In the genomic region with DNA sequence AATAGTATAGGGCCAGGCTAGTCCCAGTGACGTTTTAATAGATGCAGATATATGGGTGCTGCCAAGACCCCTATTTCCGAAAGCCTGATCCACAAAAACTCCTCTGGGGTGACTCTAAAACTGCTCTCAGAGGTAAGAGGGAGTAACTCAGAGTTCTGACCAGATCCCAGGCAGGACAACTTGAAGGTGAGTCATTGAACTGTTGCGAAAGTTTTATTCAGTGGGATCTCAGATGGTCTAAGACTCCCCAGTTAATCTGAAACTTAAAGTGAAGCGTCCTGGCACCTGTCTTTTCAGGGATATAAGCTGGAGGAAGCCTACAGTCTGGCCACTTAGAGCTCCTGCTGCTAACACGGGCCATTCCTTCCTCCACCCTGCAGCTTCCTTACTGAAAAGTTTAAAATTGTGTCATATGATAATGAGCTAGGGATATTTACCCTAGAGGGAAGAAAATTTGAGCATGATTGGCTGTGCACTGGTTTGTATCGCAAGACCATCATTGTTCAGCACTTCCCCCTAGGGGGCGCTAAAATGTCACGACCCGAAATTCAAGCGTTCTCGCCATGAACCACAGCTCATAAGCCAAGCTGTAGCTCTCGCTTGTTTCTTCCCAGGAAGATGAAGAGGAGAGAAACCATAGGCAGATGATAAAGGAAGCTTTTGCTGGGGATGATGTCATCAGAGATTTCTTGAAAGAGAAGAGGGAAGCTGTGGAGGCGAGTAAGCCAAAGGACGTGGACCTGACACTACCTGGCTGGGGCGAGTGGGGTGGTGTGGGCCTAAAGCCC, we compare ENCODE assay signal across 1 cellular context.
TF ChIP-seq lines count a peak whose summit lies in the region.

No MANE protein-coding gene starts in this region.

TF ChIP-seq in HepG2, 621 proteins besides CTCF, POLR2A, EP300 and RAD21:
- TF ChIP-seq ATF7 (IDR thresholded peaks at IDR 0.05), result peak; percentile 35; the same call in 1 of the 2 replicates
- TF ChIP-seq ATF7 (CRISPR knock-in tag; IDR thresholded peaks at IDR 0.05), result no peak
- TF ChIP-seq ZNF20 (CRISPR knock-in tag; IDR thresholded peaks at IDR 0.05), result no peak
- no peak for TF ChIP-seq NR0B2 (CRISPR knock-in tag; IDR thresholded peaks at IDR 0.05)
- no peak for TF ChIP-seq ZNF224 (CRISPR knock-in tag; IDR thresholded peaks at IDR 0.05)
- TF ChIP-seq ZSCAN31 (CRISPR knock-in tag; IDR thresholded peaks at IDR 0.05; ENCODE audit: low read depth), result no peak
- TF ChIP-seq FOXA3 (CRISPR knock-in tag; IDR thresholded peaks at IDR 0.05), result no peak
- TF ChIP-seq CEBPB (IDR thresholded peaks at IDR 0.05; ENCODE audit: borderline replicate concordance, low read depth, low read length), result no peak
- no peak for TF ChIP-seq KLF9 (CRISPR knock-in tag; IDR thresholded peaks at IDR 0.05; ENCODE audit: low read depth)
- peak; percentile 74 for TF ChIP-seq STAG1 (CRISPR knock-in tag; IDR thresholded peaks at IDR 0.05)
- TF ChIP-seq SMC3 (IDR thresholded peaks at IDR 0.05; ENCODE audit: low read length), result peak; percentile 60
- TF ChIP-seq, protein P1, sequence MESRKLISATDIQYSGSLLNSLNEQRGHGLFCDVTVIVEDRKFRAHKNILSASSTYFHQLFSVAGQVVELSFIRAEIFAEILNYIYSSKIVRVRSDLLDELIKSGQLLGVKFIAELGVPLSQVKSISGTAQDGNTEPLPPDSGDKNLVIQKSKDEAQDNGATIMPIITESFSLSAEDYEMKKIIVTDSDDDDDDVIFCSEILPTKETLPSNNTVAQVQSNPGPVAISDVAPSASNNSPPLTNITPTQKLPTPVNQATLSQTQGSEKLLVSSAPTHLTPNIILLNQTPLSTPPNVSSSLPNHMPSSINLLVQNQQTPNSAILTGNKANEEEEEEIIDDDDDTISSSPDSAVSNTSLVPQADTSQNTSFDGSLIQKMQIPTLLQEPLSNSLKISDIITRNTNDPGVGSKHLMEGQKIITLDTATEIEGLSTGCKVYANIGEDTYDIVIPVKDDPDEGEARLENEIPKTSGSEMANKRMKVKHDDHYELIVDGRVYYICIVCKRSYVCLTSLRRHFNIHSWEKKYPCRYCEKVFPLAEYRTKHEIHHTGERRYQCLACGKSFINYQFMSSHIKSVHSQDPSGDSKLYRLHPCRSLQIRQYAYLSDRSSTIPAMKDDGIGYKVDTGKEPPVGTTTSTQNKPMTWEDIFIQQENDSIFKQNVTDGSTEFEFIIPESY (CRISPR knock-in tag; IDR thresholded peaks at IDR 0.05), result peak; percentile 55; the same call in 1 of the 2 replicates
- TF ChIP-seq ZNF747 (CRISPR knock-in tag; IDR thresholded peaks at IDR 0.05; ENCODE audit: borderline replicate concordance), result no peak
